18 cellular contexts compared by ENCODE assay signal in genomic region chr4:28469886-28470285, GRCh38.
"Had no signal": no experiment of that assay in that cellular context is flagged by ENCODE, and none has a peak within 500 bp of the region (broad histone marks: within the 10 kb centered on the region; RNA-seq: fewer than 3 reads in every experiment).

No MANE protein-coding gene starts in this region.

- H3K36me3 ChIP-seq: left ventricle myocardium inferior, ovary, right lobe of liver, tibial nerve had no signal

- H3K4me3 ChIP-seq: coronary artery, left ventricle myocardium inferior, mucosa of descending colon, ovary, right lobe of liver, tibial nerve had no signal

- H3K27ac Mint-ChIP-seq: activated CD4-positive, alpha-beta T cell treated with anti-CD3 and anti-CD28 coated beads, Interleukin-2, amount 10 ng/mL, durations not matched to agents 7 days and 5 days; activated naive CD4-positive, alpha-beta T cell treated with anti-CD3 and anti-CD28 coated beads for 36 hours; activated naive CD8-positive, alpha-beta T cell treated with anti-CD3 and anti-CD28 coated beads, Interleukin-2, amount 50 U/mL, for 24 hours; activated T-helper 17 cell treated with anti-CD3 and anti-CD28 coated beads, Interleukin-2, amount 50 U/mL, for 72 hours; memory B cell; naive thymus-derived CD4-positive, alpha-beta T cell; stimulated activated memory B cell treated with anti-CD40 and anti-IgM and Interleukin-4, amounts not matched to agents 10 μg/mL and 1 μg/mL and 100 μg/mL, for 72 hours had no signal

- H3K9me3 ChIP-seq: left ventricle myocardium inferior, mucosa of descending colon, ovary, right lobe of liver, tibial nerve had no signal

- DNase-seq: activated CD4-positive, alpha-beta T cell treated with anti-CD3 and anti-CD28 coated beads, Interleukin-2, amount 10 ng/mL, durations not matched to agents 7 days and 5 days; activated CD4-positive, CD25-positive, alpha-beta regulatory T cell; activated CD8-positive, alpha-beta memory T cell treated with anti-CD3 and anti-CD28 coated beads for 24 hours; activated naive CD4-positive, alpha-beta T cell treated with anti-CD3 and anti-CD28 coated beads for 36 hours; activated naive CD8-positive, alpha-beta T cell treated with anti-CD3 and anti-CD28 coated beads, Interleukin-2, amount 50 U/mL, for 24 hours; central memory CD4-positive, alpha-beta T cell; effector CD4-positive, alpha-beta T cell; left ventricle myocardium inferior; mucosa of descending colon; naive thymus-derived CD4-positive, alpha-beta T cell; ovary; right lobe of liver; SW 1271 had no signal

- H3K27me3 Mint-ChIP-seq: activated CD4-positive, alpha-beta T cell treated with anti-CD3 and anti-CD28 coated beads, Interleukin-2, amount 10 ng/mL, durations not matched to agents 7 days and 5 days; activated naive CD8-positive, alpha-beta T cell treated with anti-CD3 and anti-CD28 coated beads, Interleukin-2, amount 50 U/mL, for 24 hours; activated T-helper 17 cell treated with anti-CD3 and anti-CD28 coated beads, Interleukin-2, amount 50 U/mL, for 72 hours; memory B cell; naive thymus-derived CD4-positive, alpha-beta T cell; stimulated activated memory B cell treated with anti-CD40 and anti-IgM and Interleukin-4, amounts not matched to agents 10 μg/mL and 1 μg/mL and 100 μg/mL, for 72 hours had no signal

- H3K27ac ChIP-seq: coronary artery, left ventricle myocardium inferior, ovary, right lobe of liver, tibial nerve had no signal

- H3K4me3 Mint-ChIP-seq: activated CD4-positive, alpha-beta T cell treated with anti-CD3 and anti-CD28 coated beads, Interleukin-2, amount 10 ng/mL, durations not matched to agents 7 days and 5 days; activated naive CD4-positive, alpha-beta T cell treated with anti-CD3 and anti-CD28 coated beads for 36 hours; activated naive CD8-positive, alpha-beta T cell treated with anti-CD3 and anti-CD28 coated beads, Interleukin-2, amount 50 U/mL, for 24 hours; activated T-helper 17 cell treated with anti-CD3 and anti-CD28 coated beads, Interleukin-2, amount 50 U/mL, for 72 hours; memory B cell; naive thymus-derived CD4-positive, alpha-beta T cell; stimulated activated memory B cell treated with anti-CD40 and anti-IgM and Interleukin-4, amounts not matched to agents 10 μg/mL and 1 μg/mL and 100 μg/mL, for 72 hours had no signal

- H3K4me1 Mint-ChIP-seq: activated CD4-positive, alpha-beta T cell treated with anti-CD3 and anti-CD28 coated beads, Interleukin-2, amount 10 ng/mL, durations not matched to agents 7 days and 5 days; activated naive CD8-positive, alpha-beta T cell treated with anti-CD3 and anti-CD28 coated beads, Interleukin-2, amount 50 U/mL, for 24 hours; activated T-helper 17 cell treated with anti-CD3 and anti-CD28 coated beads, Interleukin-2, amount 50 U/mL, for 72 hours; memory B cell; naive thymus-derived CD4-positive, alpha-beta T cell; stimulated activated memory B cell treated with anti-CD40 and anti-IgM and Interleukin-4, amounts not matched to agents 10 μg/mL and 1 μg/mL and 100 μg/mL, for 72 hours had no signal

- ATAC-seq: activated naive CD8-positive, alpha-beta T cell treated with anti-CD3 and anti-CD28 coated beads, Interleukin-2, amount 50 U/mL, for 24 hours; activated T-helper 17 cell treated with anti-CD3 and anti-CD28 coated beads, Interleukin-2, amount 50 U/mL, for 72 hours; mucosa of descending colon; naive thymus-derived CD4-positive, alpha-beta T cell; right lobe of liver; stimulated activated memory B cell treated with anti-CD40 and anti-IgM and Interleukin-4, amounts not matched to agents 10 μg/mL and 1 μg/mL and 100 μg/mL, for 72 hours had no signal

- H3K9me3 Mint-ChIP-seq: activated CD4-positive, alpha-beta T cell treated with anti-CD3 and anti-CD28 coated beads, Interleukin-2, amount 10 ng/mL, durations not matched to agents 7 days and 5 days; activated T-helper 17 cell treated with anti-CD3 and anti-CD28 coated beads, Interleukin-2, amount 50 U/mL, for 72 hours had no signal

- H3K4me1 ChIP-seq: left ventricle myocardium inferior, right lobe of liver, tibial nerve had no signal

- H3K36me3 Mint-ChIP-seq: memory B cell; naive thymus-derived CD4-positive, alpha-beta T cell; stimulated activated memory B cell treated with anti-CD40 and anti-IgM and Interleukin-4, amounts not matched to agents 10 μg/mL and 1 μg/mL and 100 μg/mL, for 72 hours had no signal

- H3K27me3 ChIP-seq: ovary, right lobe of liver, tibial nerve had no signal
